13 cellular contexts compared by ENCODE assay signal in genomic region chr12:108859141-108859922, GRCh38. TPM values are rescaled to one million over a fixed set of nuclear protein-coding genes. Genes with fewer than 3 reads are reported as not detected.
DNase-seq lines count a peak whose midpoint lies in the region; ATAC-seq and TF ChIP-seq lines count a peak whose summit lies in the region.
"Not testable (repeated sequence)": the region's sequence is repeated elsewhere in the genome, so short reads cannot be mapped to it uniquely, and the experiment has no call there.
"Had no signal": no experiment of that assay in that cellular context is flagged by ENCODE, and none has a peak within 500 bp of the region (broad histone marks: within the 10 kb centered on the region; RNA-seq: fewer than 3 reads in every experiment).

No MANE protein-coding gene starts in this region.

- not testable (repeated sequence) for ATAC-seq in CD4-positive, CD25-positive, alpha-beta regulatory T cell (ENCODE audit: low read depth in 2 of 2); effector memory CD8-positive, alpha-beta T cell (replicated peaks); memory B cell (ENCODE audit: low read depth)

- not testable (repeated sequence) for H3K14ac ChIP-seq in neuronal stem cell (ENCODE audit: low read length)

- H3K4me3 Mint-ChIP-seq in CD4-positive, CD25-positive, alpha-beta regulatory T cell: peak overlapping the region; percentile 90 to 94 (median 90)
- H3K4me3 Mint-ChIP-seq in T-helper 2 cell treated with Interferon-gamma antibody and Interleukin-4, amounts not matched to agents 5 μg/mL and 100 μg/mL, for 36 hours: peak overlapping the region; percentile 74
- peak overlapping the region; percentile 86 for H3K4me3 Mint-ChIP-seq in activated naive CD4-positive, alpha-beta T cell treated with anti-CD3 and anti-CD28 coated beads for 36 hours
- H3K4me3 Mint-ChIP-seq in effector memory CD8-positive, alpha-beta T cell: peak overlapping the region; percentile 86 to 93
- peak overlapping the region; percentile 89 for H3K4me3 Mint-ChIP-seq in memory B cell

- H3K27ac Mint-ChIP-seq in CD4-positive, CD25-positive, alpha-beta regulatory T cell: peak overlapping the region; percentile 73 to 95 (median 92)
- peak overlapping the region; percentile 89 for H3K27ac Mint-ChIP-seq in T-helper 2 cell treated with Interferon-gamma antibody and Interleukin-4, amounts not matched to agents 5 μg/mL and 100 μg/mL, for 36 hours
- not testable (repeated sequence) for H3K27ac Mint-ChIP-seq in activated naive CD4-positive, alpha-beta T cell treated with anti-CD3 and anti-CD28 coated beads for 36 hours; memory B cell
- peak overlapping the region in 1 of 2 donors; percentile 94 for H3K27ac Mint-ChIP-seq in effector memory CD8-positive, alpha-beta T cell

- H3K4me1 Mint-ChIP-seq in CD4-positive, CD25-positive, alpha-beta regulatory T cell: peaks cover 26 to 42% (median 35%) of the 10 kb centered on the region in 4 donors
- peaks cover 35% of the 10 kb centered on the region for H3K4me1 Mint-ChIP-seq in T-helper 2 cell treated with Interferon-gamma antibody and Interleukin-4, amounts not matched to agents 5 μg/mL and 100 μg/mL, for 36 hours (ENCODE audit: low read depth)
- H3K4me1 Mint-ChIP-seq in activated naive CD4-positive, alpha-beta T cell treated with anti-CD3 and anti-CD28 coated beads for 36 hours (ENCODE audit: low read depth): peaks cover 37% of the 10 kb centered on the region
- peaks cover 31 to 41% of the 10 kb centered on the region in 2 donors for H3K4me1 Mint-ChIP-seq in effector memory CD8-positive, alpha-beta T cell (ENCODE audit: low read depth in 2 of 2)
- H3K4me1 Mint-ChIP-seq in memory B cell: peaks cover 35% of the 10 kb centered on the region

- DNase-seq in CD4-positive, CD25-positive, alpha-beta regulatory T cell; T-helper 2 cell treated with Interferon-gamma antibody and Interleukin-4, amounts not matched to agents 5 μg/mL and 100 μg/mL, for 36 hours (ENCODE audit: low spot score); activated naive CD4-positive, alpha-beta T cell treated with anti-CD3 and anti-CD28 coated beads for 36 hours; effector memory CD8-positive, alpha-beta T cell; memory B cell (ENCODE audit: low spot score in 2 of 2); neuronal stem cell (ENCODE audit: low spot score); tibial nerve (ENCODE audit: low spot score in 2 of 2): not testable (repeated sequence)

- not testable (repeated sequence) for H2BK5ac ChIP-seq in neuronal stem cell (ENCODE audit: low read length)

- peak overlapping the region; percentile 83 for H2AFZ ChIP-seq in neuronal stem cell (ENCODE audit: low read length)

- CTCF ChIA-PET in activated naive CD4-positive, alpha-beta T cell treated with anti-CD3 and anti-CD28 coated beads for 36 hours (lab: Charles Lee): interaction anchor here (0.9 to 2.3 kb wide), 3 partner anchors 25 to 234 kb away, joined by 3 to 6 read pairs (median 5); partner anchors contain the start of gene ALKBH2

- not testable (repeated sequence) for H3K36me3 ChIP-seq in CD4-positive, CD25-positive, alpha-beta regulatory T cell (ENCODE audit: control insufficient read depth, insufficient read depth, low read length); HUES64 (ENCODE audit: insufficient read depth, low read length); neuronal stem cell (replicated peaks in 1 of 2; ENCODE audit: control insufficient read depth in 2 of 2, insufficient read depth in 2 of 2, low read length in 2 of 2); tibial nerve

- not testable (repeated sequence) for H3K9ac ChIP-seq in HUES64 (ENCODE audit: low read depth, low read length); neuronal stem cell (ENCODE audit: low read depth, low read length, poor library complexity)

- TF ChIP-seq CTCF in tibial nerve (IDR thresholded peaks at IDR 0.05): not testable (repeated sequence)

- intact Hi-C loops in activated naive CD4-positive, alpha-beta T cell treated with anti-CD3 and anti-CD28 coated beads for 36 hours (cut with micrococcal nuclease): loop anchor here (5.0 to 10.0 kb wide), 2 partner anchors 227 to 1095 kb away; partner anchors contain the start of genes PRDM4 and SELPLG

- H3K9me3 Mint-ChIP-seq in CD4-positive, CD25-positive, alpha-beta regulatory T cell; T-helper 2 cell treated with Interferon-gamma antibody and Interleukin-4, amounts not matched to agents 5 μg/mL and 100 μg/mL, for 36 hours; activated naive CD4-positive, alpha-beta T cell treated with anti-CD3 and anti-CD28 coated beads for 36 hours; effector memory CD8-positive, alpha-beta T cell; memory B cell: not testable (repeated sequence)

- not testable (repeated sequence) for H3K23ac ChIP-seq in neuronal stem cell (ENCODE audit: low read depth, low read length, poor library complexity)

- not testable (repeated sequence) for TF ChIP-seq EP300 in tibial nerve (IDR thresholded peaks at IDR 0.05)

- H3K27me3 ChIP-seq in CD4-positive, CD25-positive, alpha-beta regulatory T cell (ENCODE audit: control insufficient read depth, insufficient read depth, low read length); HUES64 (ENCODE audit: insufficient read depth, low read length); neuronal stem cell (ENCODE audit: control insufficient read depth in 3 of 3, insufficient read depth in 3 of 3, low read depth in 1 of 3, low read length in 3 of 3); tibial nerve: not testable (repeated sequence)

- not testable (repeated sequence) for H2BK15ac ChIP-seq in neuronal stem cell (ENCODE audit: low read length)

- H4K8ac ChIP-seq in neuronal stem cell (ENCODE audit: low read depth, low read length): not testable (repeated sequence)

- not testable (repeated sequence) for H2AK5ac ChIP-seq in neuronal stem cell (ENCODE audit: low read depth, low read length)

- H3K36me3 Mint-ChIP-seq in CD4-positive, CD25-positive, alpha-beta regulatory T cell; T-helper 2 cell treated with Interferon-gamma antibody and Interleukin-4, amounts not matched to agents 5 μg/mL and 100 μg/mL, for 36 hours (ENCODE audit: low read depth); activated naive CD4-positive, alpha-beta T cell treated with anti-CD3 and anti-CD28 coated beads for 36 hours (ENCODE audit: low read depth); memory B cell: not testable (repeated sequence)
- peaks cover 23% of the 10 kb centered on the region for H3K36me3 Mint-ChIP-seq in effector memory CD8-positive, alpha-beta T cell (ENCODE audit: insufficient read depth)

- H3K18ac ChIP-seq in neuronal stem cell (ENCODE audit: low read length): not testable (repeated sequence)

- not testable (repeated sequence) for H3K4me2 ChIP-seq in neuronal stem cell (ENCODE audit: insufficient read depth, low read length, poor library complexity, severe bottlenecking)

- H2BK12ac ChIP-seq in neuronal stem cell (ENCODE audit: low read length): not testable (repeated sequence)

- not testable (repeated sequence) for H3K79me1 ChIP-seq in neuronal stem cell (ENCODE audit: low read depth, low read length)

- H2BK120ac ChIP-seq in neuronal stem cell (ENCODE audit: low read depth, low read length): not testable (repeated sequence)

- not testable (repeated sequence) for H3K4ac ChIP-seq in neuronal stem cell (ENCODE audit: low read length)

- H3K9me3 ChIP-seq in CD4-positive, CD25-positive, alpha-beta regulatory T cell (ENCODE audit: control insufficient read depth in 2 of 2, low read length in 2 of 2); HUES64 (ENCODE audit: insufficient read depth, low read depth, low read length); tibial nerve: not testable (repeated sequence)
- peaks cover 4 to 10% of the 10 kb centered on the region in 2 donors for H3K9me3 ChIP-seq in neuronal stem cell (replicated peaks in 1 of 2; ENCODE audit: control insufficient read depth in 2 of 2, insufficient read depth in 1 of 2, low read depth in 1 of 2, low read length in 2 of 2)

- H3K4me1 ChIP-seq in CD4-positive, CD25-positive, alpha-beta regulatory T cell (ENCODE audit: control insufficient read depth, insufficient read depth, low read length, poor library complexity, severe bottlenecking): peaks cover 28% of the 10 kb centered on the region
- H3K4me1 ChIP-seq in HUES64 (ENCODE audit: insufficient read depth, low read length) (peaks cover 15% of the 10 kb centered on the region), neuronal stem cell (ENCODE audit: control insufficient read depth in 2 of 2, insufficient read depth in 1 of 2, low read depth in 1 of 2, low read length in 2 of 2) (peaks cover 18 to 29% of the 10 kb centered on the region in 2 donors), tibial nerve (peaks cover 0 to 40% (median 23%) of the 10 kb centered on the region in 4 donors)

- H3K27me3 Mint-ChIP-seq in CD4-positive, CD25-positive, alpha-beta regulatory T cell; T-helper 2 cell treated with Interferon-gamma antibody and Interleukin-4, amounts not matched to agents 5 μg/mL and 100 μg/mL, for 36 hours (ENCODE audit: low read depth); activated naive CD4-positive, alpha-beta T cell treated with anti-CD3 and anti-CD28 coated beads for 36 hours (ENCODE audit: low read depth); effector memory CD8-positive, alpha-beta T cell; memory B cell: not testable (repeated sequence)

- not testable (repeated sequence) for TF ChIP-seq POLR2A in tibial nerve (IDR thresholded peaks at IDR 0.05)

- not testable (repeated sequence) for H3K27ac ChIP-seq in CD4-positive, CD25-positive, alpha-beta regulatory T cell (ENCODE audit: insufficient read depth, low read length, poor library complexity, severe bottlenecking); HUES64 (ENCODE audit: low read depth, low read length); neuronal stem cell (replicated peaks; ENCODE audit: low read length)
- peak overlapping the region in 3 of 4 donors; percentile 88 to 95 (median 93) for H3K27ac ChIP-seq in tibial nerve

- 67% methylated on average over 6 of the region's 6 CpGs for WGBS in HUES64
- no CpG with 5 or more reads among the region's 6 CpGs for WGBS in neuronal stem cell (ENCODE audit: extremely low coverage in 2 of 2, insufficient read length in 2 of 2, insufficient replicate concordance in 1 of 2), 2 donors
- 49 to 55% methylated on average over 6 of the region's 6 CpGs for WGBS in tibial nerve, 2 donors

- H4K91ac ChIP-seq in neuronal stem cell (ENCODE audit: low read depth, low read length, poor library complexity): not testable (repeated sequence)

- not testable (repeated sequence) for H3K4me3 ChIP-seq in CD4-positive, CD25-positive, alpha-beta regulatory T cell (ENCODE audit: low read depth, low read length); tibial nerve
- H3K4me3 ChIP-seq in HUES64 (ENCODE audit: low read length) (peak overlapping the region; percentile 59; the same call in 1 of the 2 replicates), neuronal stem cell (ENCODE audit: low read length in 2 of 2) (peak overlapping the region in 1 of 2 donors; percentile 84)

RNA-seq across cellular contexts. Expression of gene SSH1, which starts 1.9 kb away (rescaled TPM):
- 32.5 TPM for total RNA-seq in CD4-positive, CD25-positive, alpha-beta regulatory T cell
- 1 to 10 TPM; 5.7 to 8.2 (median 6.9) TPM for polyA plus RNA-seq in CD4-positive, CD25-positive, alpha-beta regulatory T cell
- polyA plus RNA-seq in HUES64 (2013, experiment 1 of 2): 9.7 TPM
- polyA plus RNA-seq in HUES64 (2013, experiment 2 of 2): 11.3 TPM
- total RNA-seq in activated naive CD4-positive, alpha-beta T cell treated with anti-CD3 and anti-CD28 coated beads for 36 hours: 10 to 100 TPM in 1 of 2 experiments, 1 to 10 TPM in 1; 8.7 to 11.1 TPM
- 9.8 TPM for polyA plus RNA-seq in neuronal stem cell (2013, experiment 1 of 2)
- polyA plus RNA-seq in neuronal stem cell (2013, experiment 2 of 2): 9.7 TPM
- 10 to 100 TPM; 23.6 to 66.9 (median 28.0) TPM for total RNA-seq in tibial nerve

RNA-seq across cellular contexts. Expression of gene DAO, which starts 20.6 kb away (rescaled TPM):
- not detected for total RNA-seq in CD4-positive, CD25-positive, alpha-beta regulatory T cell
- not detected for polyA plus RNA-seq in CD4-positive, CD25-positive, alpha-beta regulatory T cell
- polyA plus RNA-seq in HUES64 (2013, experiment 1 of 2): not detected
- not detected for polyA plus RNA-seq in HUES64 (2013, experiment 2 of 2)
- not detected for total RNA-seq in activated naive CD4-positive, alpha-beta T cell treated with anti-CD3 and anti-CD28 coated beads for 36 hours
- polyA plus RNA-seq in neuronal stem cell (2013, experiment 1 of 2): not detected
- polyA plus RNA-seq in neuronal stem cell (2013, experiment 2 of 2): not detected
- not detected for total RNA-seq in tibial nerve
- total RNA-seq: chondrocyte, gastrocnemius medialis, lung, PC-3, SJSA1 had no signal
